9 cellular contexts compared by ENCODE assay signal in the genomic region with DNA sequence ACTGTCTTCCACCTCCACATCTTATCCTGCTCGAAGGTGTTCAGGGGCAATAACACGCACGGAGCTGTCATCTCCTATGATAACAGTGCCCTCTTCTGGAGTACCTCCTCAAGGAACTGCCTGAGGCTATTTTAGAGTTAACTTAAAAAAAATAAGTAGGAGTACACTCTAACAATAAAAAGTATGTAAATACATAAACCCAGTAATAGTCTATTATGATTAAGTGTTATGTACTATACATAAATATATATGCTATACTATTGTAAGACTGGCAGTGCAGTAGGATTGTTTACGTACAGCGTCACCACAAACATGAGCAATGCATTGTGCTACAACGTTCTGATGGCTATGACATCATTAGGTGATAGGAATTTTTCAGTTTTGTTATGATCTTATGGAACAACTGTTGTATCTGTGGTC. TPM values are rescaled to one million over a fixed set of nuclear protein-coding genes. Genes with fewer than 3 reads are reported as not detected.
A peak's percentile ranks its signal among the peaks of the same experiment; 100 is the strongest.
DNase-seq lines count a peak whose midpoint lies in the region; ATAC-seq, FAIRE-seq and TF ChIP-seq lines count a peak whose summit lies in the region.
"Had no signal": no experiment of that assay in that cellular context is flagged by ENCODE, and none has a peak within 500 bp of the region (broad histone marks: within the 10 kb centered on the region; RNA-seq: fewer than 3 reads in every experiment).

No MANE protein-coding gene starts in this region.

- peaks cover 3% of the 10 kb centered on the region for H3K27me3 Mint-ChIP-seq in type B pancreatic cell

- H3K14ac ChIP-seq in H1 (ENCODE audit: insufficient read length): no peak overlapping the region

- POLR2A ChIA-PET in H1 (lab: Charles Lee; ENCODE audit: partially characterized antibody): interaction anchor here (1.0 kb wide), 1 partner anchor 112 kb away, joined by 4 read pairs; no protein-coding TSS in a partner anchor

- no peak overlapping the region for H4K5ac ChIP-seq in H1 (ENCODE audit: insufficient read length, low read depth, low read length)

- no peak overlapping the region for H3K56ac ChIP-seq in H1 (replicated peaks; ENCODE audit: insufficient read length, low read depth, low read length)

- H3K27ac ChIP-seq in heart left ventricle (peak overlapping the region in 1 of 12 donors; percentile 87), right cardiac atrium (ENCODE audit: low read length) (no peak overlapping the region), H1 (ENCODE audit: low read depth, low read length) (no peak overlapping the region)

- no peak for DNase-seq in heart left ventricle
- no peak for DNase-seq in right cardiac atrium
- DNase-seq in NCI-H69 (lab: John Stamatoyannopoulos, UW): peak; percentile 49
- DNase-seq in H1 (ENCODE audit: low read depth in 1 of 2, low spot score in 2 of 2): no peak
- no peak for DNase-seq in type B pancreatic cell (ENCODE audit: extremely low spot score, unreplicated experiment)
- no peak for DNase-seq in NCI-H510A (lab: John Stamatoyannopoulos, UW)

- no peak overlapping the region for H4K91ac ChIP-seq in H1 (replicated peaks; ENCODE audit: insufficient read length, low read length)

- ATAC-seq in heart left ventricle (no peak), right cardiac atrium (no peak), HG03342 (IDR thresholded peaks at IDR 0.05; ENCODE audit: unreplicated experiment) (no peak), HG02610 (IDR thresholded peaks at IDR 0.05; ENCODE audit: unreplicated experiment) (no peak)

- H3K27ac Mint-ChIP-seq in type B pancreatic cell: no peak overlapping the region

- H3K9me3 ChIP-seq in heart left ventricle (peaks cover 0 to 8% (median 3%) of the 10 kb centered on the region in 12 donors), right cardiac atrium (ENCODE audit: control insufficient read depth, low read length) (no peaks in the 10 kb centered on the region), H1 (ENCODE audit: insufficient read depth in 2 of 2, low read depth in 1 of 2, low read length in 1 of 2) (peaks cover 0 to 3% of the 10 kb centered on the region in 2 experiments; a peak in 1 of 4 replicates)

- H3K4ac ChIP-seq in H1 (replicated peaks; ENCODE audit: insufficient read length, low read depth, low read length): no peak overlapping the region

- no peak overlapping the region for H2BK5ac ChIP-seq in H1 (ENCODE audit: low read depth, low read length)

- H2AK5ac ChIP-seq in H1 (ENCODE audit: low read depth, low read length): no peak overlapping the region

- peak in 7 of 12 donors; percentile 14 to 34 (median 24) for TF ChIP-seq CTCF in heart left ventricle (IDR thresholded peaks at IDR 0.05)
- TF ChIP-seq CTCF in H1 (IDR thresholded peaks at IDR 0.05; ENCODE audit: control extremely low read depth in 1 of 3, insufficient read depth in 1 of 3, low read depth in 1 of 3, low read length in 3 of 3): peak; percentile 30 to 62 (median 57)
- peak; percentile 65 for TF ChIP-seq CTCF in type B pancreatic cell (conservative IDR thresholded peaks at IDR 0.05)

- H3K18ac ChIP-seq in H1 (ENCODE audit: extremely low read depth, low read length): no peak overlapping the region

- H2BK120ac ChIP-seq in H1 (replicated peaks; ENCODE audit: low read depth, low read length): no peak overlapping the region

- no peak overlapping the region for H3K9ac ChIP-seq in H1 (replicated peaks in 1 of 4; ENCODE audit: extremely low read depth in 1 of 4, low read depth in 3 of 4, low read length in 3 of 4)

- no peaks in the 10 kb centered on the region for H3K36me3 ChIP-seq in heart left ventricle
- no peaks in the 10 kb centered on the region for H3K36me3 ChIP-seq in H1 (ENCODE audit: control insufficient read depth in 2 of 4, insufficient read depth in 4 of 4, low read length in 3 of 4)

- H3K23ac ChIP-seq in H1 (ENCODE audit: insufficient read length): no peak overlapping the region

- intact Hi-C loops in heart left ventricle (cut with DNase I): loop anchor here in 1 of 10 donors (10.0 kb wide), 1 partner anchor 305 kb away; a partner anchor contains a TSS
- intact Hi-C loops in right cardiac atrium (cut with DNase I): no loop called here

- H3K4me1 ChIP-seq in heart left ventricle (peaks cover 0 to 74% (median 2%) of the 10 kb centered on the region in 12 donors), right cardiac atrium (ENCODE audit: control insufficient read depth, insufficient read depth, low read length) (peaks cover 5% of the 10 kb centered on the region), H1 (replicated peaks in 1 of 4; ENCODE audit: control insufficient read depth in 3 of 4, insufficient read depth in 4 of 4, low read length in 3 of 4) (peaks cover 0 to 10% (median 1%) of the 10 kb centered on the region in 4 experiments; a peak in 2 of 7 replicates)

- CTCF ChIA-PET in H1 (lab: Charles Lee; ENCODE audit: partially characterized antibody): interaction anchor here (0.6 to 9.6 kb wide), 38 partner anchors 8 to 507 kb away, joined by 3 to 142 read pairs (median 4); a partner anchor contains a TSS

- no peak for TF ChIP-seq EP300 in H1 (IDR thresholded peaks at IDR 0.05; ENCODE audit: borderline replicate concordance in 1 of 2, low read depth in 2 of 2, low read length in 2 of 2)

- TF ChIP-seq POLR2A in heart left ventricle (IDR thresholded peaks at IDR 0.05) (no peak), H1 (IDR thresholded peaks at IDR 0.05; ENCODE audit: control extremely low read depth in 1 of 2, low read depth in 2 of 2, low read length in 2 of 2) (no peak)

- no peak overlapping the region for H3K4me3 Mint-ChIP-seq in type B pancreatic cell
- H3K4me3 Mint-ChIP-seq: central memory CD8-positive, alpha-beta T cell had no signal

- no peak for FAIRE-seq in H1 (lab: Jason Lieb, UNC)

- H2BK12ac ChIP-seq in H1 (ENCODE audit: low read depth, low read length): no peak overlapping the region

- TF ChIP-seq RAD21 in H1 (IDR thresholded peaks at IDR 0.05 in 1 of 2, conservative IDR thresholded peaks at IDR 0.05 in 1 of 2; ENCODE audit: low read depth in 2 of 2, low read length in 2 of 2): peak; percentile 73 to 78

- no peak overlapping the region for H3K4me2 ChIP-seq in H1 (ENCODE audit: insufficient read depth in 1 of 2, low read depth in 2 of 2, low read length in 2 of 2)

- H2BK20ac ChIP-seq in H1 (ENCODE audit: low read length): no peak overlapping the region

- H3K4me3 ChIP-seq in heart left ventricle (no peak overlapping the region), right cardiac atrium (ENCODE audit: low read length) (no peak overlapping the region), H1 (ENCODE audit: extremely low read depth in 1 of 4, insufficient read depth in 2 of 4, low read depth in 3 of 4, low read length in 4 of 4) (no peak overlapping the region)

- no peaks in the 10 kb centered on the region for H3K36me3 Mint-ChIP-seq in type B pancreatic cell

- no peaks in the 10 kb centered on the region for H4K20me1 ChIP-seq in H1 (replicated peaks in 1 of 2; ENCODE audit: control insufficient read depth in 1 of 2, insufficient read depth in 2 of 2, low read length in 2 of 2)

- no peaks in the 10 kb centered on the region for H3K27me3 ChIP-seq in heart left ventricle
- no peaks in the 10 kb centered on the region for H3K27me3 ChIP-seq in right cardiac atrium (ENCODE audit: control insufficient read depth, insufficient read depth)
- H3K27me3 ChIP-seq in H1 (replicated peaks in 1 of 4; ENCODE audit: control insufficient read depth in 3 of 4, extremely low read depth in 1 of 4, insufficient read depth in 3 of 4, low read length in 3 of 4): no peaks in the 10 kb centered on the region

- H3K9me3 Mint-ChIP-seq in type B pancreatic cell: peaks cover 5% of the 10 kb centered on the region
- H3K9me3 Mint-ChIP-seq: central memory CD8-positive, alpha-beta T cell had no signal

- H3K79me1 ChIP-seq in H1 (ENCODE audit: low read depth, low read length): no peaks in the 10 kb centered on the region

- H3K79me2 ChIP-seq in H1 (ENCODE audit: control insufficient read depth in 1 of 2, insufficient read depth in 2 of 2, low read length in 2 of 2): no peaks in the 10 kb centered on the region

- H2AFZ ChIP-seq in H1 (ENCODE audit: low read length): no peak overlapping the region

- H3K4me1 Mint-ChIP-seq in type B pancreatic cell (ENCODE audit: unreplicated experiment): peaks cover 10% of the 10 kb centered on the region

- 51 to 62% (median 57%) methylated on average over 6 of the region's 6 CpGs for WGBS in heart left ventricle, 4 donors
- 56% methylated on average over 6 of the region's 6 CpGs for WGBS in right cardiac atrium
- 72% methylated on average over 6 of the region's 6 CpGs; no CpG with 5 or more reads in 1 of the 2 experiments for WGBS in H1 (ENCODE audit: extremely low coverage in 1 of 2, insufficient coverage in 1 of 2, insufficient read length in 1 of 2, insufficient replicate concordance in 2 of 2, low coverage in 1 of 2, low lambda C conversion rate in 2 of 2, missing lambda C conversion rate in 1 of 2), 2 experiments

- H3K23me2 ChIP-seq in H1 (ENCODE audit: low read depth, low read length): no peaks in the 10 kb centered on the region

- H4K8ac ChIP-seq in H1 (ENCODE audit: extremely low read depth, insufficient read depth, low read length): no peak overlapping the region

- H2BK15ac ChIP-seq in H1 (ENCODE audit: low read length): no peak overlapping the region

TF ChIP-seq in H1, 55 proteins besides CTCF, POLR2A, EP300 and RAD21 (continues in another document):
- TF ChIP-seq MAFK (IDR thresholded peaks at IDR 0.05; ENCODE audit: low read depth, low read length) (no peak), CEBPB (IDR thresholded peaks at IDR 0.05; ENCODE audit: low read depth, low read length) (no peak), CHD1 (IDR thresholded peaks at IDR 0.05; ENCODE audit: low read depth, low read length) (no peak), SAP30 (IDR thresholded peaks at IDR 0.05; ENCODE audit: insufficient read depth, insufficient replicate concordance, low read length) (no peak), EGR1 (IDR thresholded peaks at IDR 0.05; ENCODE audit: borderline replicate concordance, low read depth, low read length) (no peak), NANOG (IDR thresholded peaks at IDR 0.05; ENCODE audit: insufficient read depth, low read depth, low read length, poor library complexity, severe bottlenecking) (no peak), HDAC6 (IDR thresholded peaks at IDR 0.05; ENCODE audit: low read depth, low read length) (no peak)

RNA-seq across cellular contexts. Expression of a gene that starts 34.5 kb away (rescaled TPM):
- total RNA-seq in heart left ventricle: 10 to 100 TPM in 2 of 9 donors, 1 to 10 TPM in 7; 1.2 to 47.8 (median 5.1) TPM
- 1 to 10 TPM; 1.6 to 3.2 TPM for polyA plus RNA-seq in heart left ventricle
- 10 to 100 TPM in 2 of 4 donors, 1 to 10 TPM in 2; 3.1 to 15.1 (median 10.2) TPM for total RNA-seq in right cardiac atrium
- polyA plus RNA-seq in right cardiac atrium: 2.0 TPM
- total RNA-seq in H1 (2021; fragmentation: NEBNext Ultra II Directional; extraction: Animal tissue kit (Norgen Biotek cat#: 25700)): 1.3 and 1.5 TPM in 2 replicates
- polyA plus RNA-seq in H1 (2011; rRNA removed): 0.67 and 1.3 TPM in 2 replicates
- polyA plus RNA-seq in H1 (2011; cell fraction: cytosol; rRNA removed): 0.80 TPM
- 1.7 TPM for polyA plus RNA-seq in H1 (2011; cell fraction: nucleus; rRNA removed)
- 0.97 to 1.5 TPM (median 1.1 TPM) in 4 replicates for polyA plus RNA-seq in H1 (2012, experiment 1 of 2)
- 0.09 TPM for polyA plus RNA-seq in H1 (2012, experiment 2 of 2)
- polyA plus RNA-seq in H1 (2013, experiment 1 of 2): 1.8 TPM
- 1.6 TPM for polyA plus RNA-seq in H1 (2013, experiment 2 of 2)
- 1.1 and 1.2 TPM in 2 replicates for polyA minus RNA-seq in H1 (2011; rRNA and poly(A)+ RNA removed)
- not detected for polyA minus RNA-seq in H1 (2011; cell fraction: cytosol; rRNA and poly(A)+ RNA removed)
- polyA minus RNA-seq in H1 (2011; cell fraction: nucleus; rRNA and poly(A)+ RNA removed): 2.9 TPM
- 0.74 and 1.2 TPM in 2 replicates for total RNA-seq in type B pancreatic cell (ENCODE audit: low replicate concordance)
